ENCODE assay signal across 9 cellular contexts in genomic region chr1:10635385-10635896, GRCh38.
DNase-seq lines count a peak whose midpoint lies in the region; ATAC-seq and TF ChIP-seq lines count a peak whose summit lies in the region.
"Had no signal": no experiment of that assay in that cellular context is flagged by ENCODE, and none has a peak within 500 bp of the region (broad histone marks: within the 10 kb centered on the region; RNA-seq: fewer than 3 reads in every experiment).

No MANE protein-coding gene starts in this region.

- 67% methylated on average over 19 of the region's 19 CpGs for WGBS in hepatocyte (ENCODE audit: low lambda C conversion rate, missing lambda C conversion rate)

- intact Hi-C loops in PC-3 (cut with micrococcal nuclease): loop anchor here (1.0 to 5.0 kb wide), 3 partner anchors 37 to 157 kb away; no protein-coding TSS in a partner anchor

- peak; percentile 86 for DNase-seq in GM03348 (ENCODE audit: low spot score)
- DNase-seq in PC-3: peak; percentile 79
- DNase-seq in fibroblast of gingiva (ENCODE audit: low read depth): peak; percentile 60
- no peak for DNase-seq in hepatocyte (ENCODE audit: low spot score)
- no peak for DNase-seq in activated CD8-positive, alpha-beta memory T cell treated with anti-CD3 and anti-CD28 coated beads, Interleukin-2, amount 50 U/mL, for 4 hours
- no peak for DNase-seq in BE2C
- DNase-seq: DND-41 had no signal

- H3K79me2 ChIP-seq in PC-3 (ENCODE audit: low read length) (no peaks in the 10 kb centered on the region), hepatocyte (no peaks in the 10 kb centered on the region)

- no peaks in the 10 kb centered on the region for H3K9me3 ChIP-seq in PC-3 (ENCODE audit: low read length)
- no peaks in the 10 kb centered on the region for H3K9me3 ChIP-seq in hepatocyte (ENCODE audit: low read depth)
- no peaks in the 10 kb centered on the region for H3K9me3 ChIP-seq in BE2C

- H2AFZ ChIP-seq in PC-3 (ENCODE audit: low read length) (peak overlapping the region; percentile 47), hepatocyte (no peak overlapping the region)

- H4K20me1 ChIP-seq in PC-3 (ENCODE audit: low read length) (no peaks in the 10 kb centered on the region), hepatocyte (ENCODE audit: insufficient read depth, poor library complexity, severe bottlenecking) (no peaks in the 10 kb centered on the region)

- H3K27me3 ChIP-seq in PC-3 (ENCODE audit: low read length) (no peaks in the 10 kb centered on the region), rectal smooth muscle tissue (ENCODE audit: control insufficient read depth, insufficient read depth, low read length) (no peaks in the 10 kb centered on the region), hepatocyte (peaks cover 11% of the 10 kb centered on the region), BE2C (no peaks in the 10 kb centered on the region)

- no TSS peak for BruUV-seq in PC-3 (replicated peaks; lab: Mats Ljungman, UMichigan)

- no peaks in the 10 kb centered on the region; the same call in 1 of the 2 replicates for H3K36me3 ChIP-seq in PC-3 (ENCODE audit: low read depth, low read length)
- peaks cover 8% of the 10 kb centered on the region for H3K36me3 ChIP-seq in rectal smooth muscle tissue (ENCODE audit: control insufficient read depth, insufficient read depth, low read length)
- no peaks in the 10 kb centered on the region for H3K36me3 ChIP-seq in hepatocyte (replicated peaks; ENCODE audit: insufficient read depth, low read depth)
- peaks cover 8% of the 10 kb centered on the region; the same call in 1 of the 2 replicates for H3K36me3 ChIP-seq in BE2C

- ATAC-seq in PC-3 (peak; percentile 71), HG02840 (IDR thresholded peaks at IDR 0.05; ENCODE audit: low FRiP score, unreplicated experiment) (no peak)

- CTCF ChIA-PET in PC-3 (lab: Charles Lee): interaction anchor here (0.6 kb wide), 1 partner anchor 123 kb away, joined by 3 read pairs; no protein-coding TSS in a partner anchor

- H3K4me1 ChIP-seq in PC-3 (ENCODE audit: insufficient read depth, low read length): peaks cover 24% of the 10 kb centered on the region
- peaks cover 17% of the 10 kb centered on the region for H3K4me1 ChIP-seq in rectal smooth muscle tissue (ENCODE audit: control insufficient read depth, insufficient read depth, low read length)
- peaks cover 14% of the 10 kb centered on the region for H3K4me1 ChIP-seq in hepatocyte (ENCODE audit: insufficient read depth)
- H3K4me1 ChIP-seq in BE2C: peaks cover 15% of the 10 kb centered on the region

- H3K9me2 ChIP-seq in PC-3 (replicated peaks; ENCODE audit: low read length) (no peaks in the 10 kb centered on the region), hepatocyte (replicated peaks; ENCODE audit: insufficient read depth) (no peaks in the 10 kb centered on the region)

- H3K9ac ChIP-seq in PC-3 (ENCODE audit: low read length) (peak overlapping the region; percentile 84), rectal smooth muscle tissue (ENCODE audit: low read length) (no peak overlapping the region)

- peak overlapping the region; percentile 92 for H3K27ac ChIP-seq in PC-3 (ENCODE audit: low read length)
- H3K27ac ChIP-seq in rectal smooth muscle tissue (ENCODE audit: low read depth, low read length): peak overlapping the region; percentile 77
- H3K27ac ChIP-seq in hepatocyte: no peak overlapping the region

- H3K4me3 ChIP-seq in PC-3 (ENCODE audit: low read length) (peak overlapping the region; percentile 46; the same call in 1 of the 2 replicates), rectal smooth muscle tissue (ENCODE audit: low read length) (no peak overlapping the region), hepatocyte (no peak overlapping the region), BE2C (ENCODE audit: low read depth, low read length) (no peak overlapping the region)

- POLR2A ChIA-PET in PC-3 (lab: Charles Lee; ENCODE audit: unreplicated experiment): no interaction called here

- H3K4me2 ChIP-seq in PC-3 (ENCODE audit: low read length) (peak overlapping the region; percentile 79), hepatocyte (no peak overlapping the region)

- TF ChIP-seq CTCF in PC-3 (conservative IDR thresholded peaks at IDR 0.05; ENCODE audit: low read depth, low read length) (no peak), hepatocyte (IDR thresholded peaks at IDR 0.05; ENCODE audit: poor library complexity) (no peak), BE2C (IDR thresholded peaks at IDR 0.05; ENCODE audit: low read depth, low read length) (no peak)

- H3F3A ChIP-seq in PC-3 (ENCODE audit: low read length, unreplicated experiment): no peaks in the 10 kb centered on the region

Comparison
In these comparisons a context has a peak if more than half of its experiments do, and no peak if none do; other contexts are left out.
1. DNase-seq: peak in GM03348 (single experiment), PC-3 (single experiment) and fibroblast of gingiva (single experiment); none in hepatocyte (single experiment), activated CD8-positive, alpha-beta memory T cell treated with anti-CD3 and anti-CD28 coated beads, Interleukin-2, amount 50 U/mL, for 4 hours (single experiment) and BE2C (single experiment).